ENCODE assay signal across 16 cellular contexts in the genomic region with DNA sequence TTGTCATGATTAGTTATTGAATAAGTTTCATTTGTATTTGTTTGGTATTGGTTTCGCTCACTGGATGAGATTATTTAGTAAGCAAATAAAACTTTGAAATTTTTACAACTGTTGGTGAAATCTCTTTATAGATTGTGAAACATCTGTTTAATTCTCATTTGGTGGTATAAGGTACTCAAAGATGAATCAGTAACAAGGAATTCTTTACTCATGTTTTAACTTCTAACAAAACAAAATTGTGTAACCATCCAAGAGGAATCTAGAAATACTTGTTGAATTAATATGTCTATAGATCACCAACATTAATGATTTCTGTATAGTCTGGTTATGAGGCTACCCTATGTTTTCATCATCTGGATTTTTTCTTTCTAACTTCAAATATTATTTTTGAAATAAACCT.
DNase-seq lines count a peak whose midpoint lies in the region; ATAC-seq, FAIRE-seq and TF ChIP-seq lines count a peak whose summit lies in the region.
"Had no signal": no experiment of that assay in that cellular context is flagged by ENCODE, and none has a peak within 500 bp of the region (broad histone marks: within the 10 kb centered on the region; RNA-seq: fewer than 3 reads in every experiment).

No MANE protein-coding gene starts in this region.

- 30% methylated on average over 1 of the region's 1 CpG for WGBS in HepG2 (ENCODE audit: low lambda C conversion rate)

- no peak overlapping the region for H3K4me3 Mint-ChIP-seq in activated CD4-positive, alpha-beta T cell treated with anti-CD3 and anti-CD28 coated beads, Interleukin-2, amount 10 ng/mL, durations not matched to agents 24 days and 14 days
- H3K4me3 Mint-ChIP-seq: activated CD4-positive, alpha-beta memory T cell treated with anti-CD3 and anti-CD28 coated beads for 36 hours had no signal

- POLR2A ChIA-PET in HepG2 (lab: Yijun Ruan, JAX) = no interaction called here

- H3K27me3 ChIP-seq in HepG2 (ENCODE audit: control insufficient read depth in 1 of 2, insufficient read depth in 2 of 2, low read length in 2 of 2) = no peaks in the 10 kb centered on the region
- H3K27me3 ChIP-seq: Peyer's patch, stomach had no signal

- no peaks in the 10 kb centered on the region for H3K9me3 ChIP-seq in HepG2 (ENCODE audit: low read length)
- H3K9me3 ChIP-seq: left ventricle myocardium inferior, Peyer's patch, stomach had no signal

- no peaks in the 10 kb centered on the region for H3K36me3 Mint-ChIP-seq in activated CD4-positive, alpha-beta T cell treated with anti-CD3 and anti-CD28 coated beads, Interleukin-2, amount 10 ng/mL, durations not matched to agents 24 days and 14 days (ENCODE audit: low read depth)
- H3K36me3 Mint-ChIP-seq: activated CD4-positive, alpha-beta memory T cell treated with anti-CD3 and anti-CD28 coated beads for 36 hours had no signal

- H2AFZ ChIP-seq in HepG2 (ENCODE audit: low read length) = no peak overlapping the region

- intact Hi-C loops in HepG2 (cut with micrococcal nuclease; ENCODE audit: unreplicated experiment) = no loop called here
- intact Hi-C loops in activated CD4-positive, alpha-beta T cell treated with anti-CD3 and anti-CD28 coated beads, Interleukin-2, amount 10 ng/mL, durations not matched to agents 24 days and 14 days (cut with micrococcal nuclease) = no loop called here

- no peak for TF ChIP-seq POLR2A in HepG2 (IDR thresholded peaks at IDR 0.05; ENCODE audit: insufficient read depth in 1 of 2, low read depth in 2 of 2, low read length in 2 of 2)

- ATAC-seq in HepG2 (no peak), HG02884 (IDR thresholded peaks at IDR 0.05; ENCODE audit: unreplicated experiment) (no peak)

- H4K20me1 ChIP-seq in HepG2 (ENCODE audit: insufficient read depth, low read length) = no peaks in the 10 kb centered on the region

- no peaks in the 10 kb centered on the region for H3K9me3 Mint-ChIP-seq in activated CD4-positive, alpha-beta T cell treated with anti-CD3 and anti-CD28 coated beads, Interleukin-2, amount 10 ng/mL, durations not matched to agents 24 days and 14 days
- H3K9me3 Mint-ChIP-seq: activated CD4-positive, alpha-beta memory T cell treated with anti-CD3 and anti-CD28 coated beads for 36 hours had no signal

- no peak for TF ChIP-seq RAD21 in HepG2 (CRISPR knock-in tag; IDR thresholded peaks at IDR 0.05)

- CTCF ChIA-PET in HepG2 (lab: Yijun Ruan, JAX; ENCODE audit: low intra/inter-chr PET ratio, low total read pairs) = no interaction called here

- no peak overlapping the region for H3K4me2 ChIP-seq in HepG2 (ENCODE audit: low read depth, low read length)

- no peaks in the 10 kb centered on the region for H3K4me1 ChIP-seq in HepG2 (ENCODE audit: insufficient read depth, low read length)
- H3K4me1 ChIP-seq: left ventricle myocardium inferior, Peyer's patch, stomach had no signal

- no peak overlapping the region for H3K27ac Mint-ChIP-seq in activated CD4-positive, alpha-beta T cell treated with anti-CD3 and anti-CD28 coated beads, Interleukin-2, amount 10 ng/mL, durations not matched to agents 24 days and 14 days
- H3K27ac Mint-ChIP-seq: activated CD4-positive, alpha-beta memory T cell treated with anti-CD3 and anti-CD28 coated beads for 36 hours had no signal

- H3K4me1 Mint-ChIP-seq in activated CD4-positive, alpha-beta T cell treated with anti-CD3 and anti-CD28 coated beads, Interleukin-2, amount 10 ng/mL, durations not matched to agents 24 days and 14 days = no peaks in the 10 kb centered on the region

- H3K27me3 Mint-ChIP-seq in activated CD4-positive, alpha-beta T cell treated with anti-CD3 and anti-CD28 coated beads, Interleukin-2, amount 10 ng/mL, durations not matched to agents 24 days and 14 days = no peaks in the 10 kb centered on the region
- H3K27me3 Mint-ChIP-seq: activated CD4-positive, alpha-beta memory T cell treated with anti-CD3 and anti-CD28 coated beads for 36 hours had no signal

- TF ChIP-seq EP300 in HepG2 (IDR thresholded peaks at IDR 0.05; ENCODE audit: low read depth in 2 of 2, low read length in 2 of 2) (no peak), HepG2 (CRISPR knock-in tag; IDR thresholded peaks at IDR 0.05; ENCODE audit: borderline replicate concordance) (no peak)

- in situ Hi-C loops in HepG2 (cut with HindIII; ENCODE audit: extremely low pct_ligation_motif_present, low pct_unique_long_range_greater_than_20kb) = no loop called here

- H3K4me3 ChIP-seq in AG10803 (ENCODE audit: low read length) (no peak overlapping the region), epithelial cell of proximal tubule (ENCODE audit: low read depth, low read length) (no peak overlapping the region), HepG2 (replicated peaks in 1 of 3; ENCODE audit: insufficient read depth in 1 of 3, low read depth in 2 of 3, low read length in 3 of 3) (no peak overlapping the region)
- H3K4me3 ChIP-seq: left ventricle myocardium inferior, Peyer's patch, stomach had no signal

- no peak for FAIRE-seq in HepG2 (lab: Jason Lieb, UNC)

- no TSS peak for BruUV-seq in HepG2 (replicated peaks; lab: Mats Ljungman, UMichigan)

- H3K9ac ChIP-seq in HepG2 (ENCODE audit: insufficient read depth, low read depth, low read length) = no peak overlapping the region

- no peak for TF ChIP-seq CTCF in AG10803 (conservative IDR thresholded peaks at IDR 0.05; ENCODE audit: low read length)
- TF ChIP-seq CTCF in epithelial cell of proximal tubule (conservative IDR thresholded peaks at IDR 0.05; ENCODE audit: low read depth, low read length) = no peak
- TF ChIP-seq CTCF in HepG2 (CRISPR knock-in tag; IDR thresholded peaks at IDR 0.05) = no peak

- DNase-seq in AG10803 (ENCODE audit: low read depth) (peak; percentile 77), NCI-H460 (ENCODE audit: extremely low read depth, low read depth) (peak; percentile 35), epithelial cell of proximal tubule (ENCODE audit: low read depth) (peak; percentile 40), HepG2 (ENCODE audit: low spot score) (no peak), NOMO-1 treated with dmso at 0.1 percent for 144 hours (lab: John Stamatoyannopoulos, UW; ENCODE audit: unreplicated experiment) (no peak)
- no peak for DNase-seq in stimulated activated CD4-positive, alpha-beta T cell treated with anti-CD3 and anti-CD28 coated beads, Interleukin-4, amount 100 ng/mL, for 24 hours
- no peak for DNase-seq in activated CD4-positive, alpha-beta T cell treated with anti-CD3 and anti-CD28 coated beads, Interleukin-2, amount 10 ng/mL, durations not matched to agents 24 days and 14 days
- DNase-seq: activated CD4-positive, alpha-beta memory T cell treated with anti-CD3 and anti-CD28 coated beads for 36 hours; activated T-cell treated with anti-CD3 and anti-CD28 coated beads, Interleukin-2, amount 50 U/mL, for 48 hours; cerebellar nuclear complex; left ventricle myocardium inferior; NCI-H187 treated with DMSO at 0.1 percent for 48 hours; NCI-H69; Peyer's patch; stomach had no signal

- H3K36me3 ChIP-seq in HepG2 (replicated peaks in 1 of 2; ENCODE audit: control insufficient read depth in 1 of 2, insufficient read depth in 2 of 2, low read length in 2 of 2) = no peaks in the 10 kb centered on the region
- H3K36me3 ChIP-seq: left ventricle myocardium inferior, Peyer's patch, stomach had no signal

- no peaks in the 10 kb centered on the region for H3K79me2 ChIP-seq in HepG2 (ENCODE audit: insufficient read depth, low read length)

- H3K27ac ChIP-seq in HepG2 (ENCODE audit: extremely low read length, insufficient read depth, low read length) = no peak overlapping the region
- H3K27ac ChIP-seq: left ventricle myocardium inferior, Peyer's patch, stomach had no signal

TF ChIP-seq in HepG2, 621 proteins besides CTCF, POLR2A, EP300 and RAD21:
- TF ChIP-seq PCBP2 (optimal IDR thresholded peaks at IDR 0.05; ENCODE audit: low read depth, low read length, poor library complexity, severe bottlenecking) (no peak), CEBPB (IDR thresholded peaks at IDR 0.05; ENCODE audit: borderline replicate concordance, low read depth, low read length) (peak; percentile 9; the same call in 1 of the 2 replicates), ZNF563 (CRISPR knock-in tag; IDR thresholded peaks at IDR 0.05) (no peak)
- TF ChIP-seq, protein P1, sequence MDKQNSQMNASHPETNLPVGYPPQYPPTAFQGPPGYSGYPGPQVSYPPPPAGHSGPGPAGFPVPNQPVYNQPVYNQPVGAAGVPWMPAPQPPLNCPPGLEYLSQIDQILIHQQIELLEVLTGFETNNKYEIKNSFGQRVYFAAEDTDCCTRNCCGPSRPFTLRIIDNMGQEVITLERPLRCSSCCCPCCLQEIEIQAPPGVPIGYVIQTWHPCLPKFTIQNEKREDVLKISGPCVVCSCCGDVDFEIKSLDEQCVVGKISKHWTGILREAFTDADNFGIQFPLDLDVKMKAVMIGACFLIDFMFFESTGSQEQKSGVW (CRISPR knock-in tag; IDR thresholded peaks at IDR 0.05; ENCODE audit: borderline replicate concordance) = no peak
- TF ChIP-seq, protein P2, sequence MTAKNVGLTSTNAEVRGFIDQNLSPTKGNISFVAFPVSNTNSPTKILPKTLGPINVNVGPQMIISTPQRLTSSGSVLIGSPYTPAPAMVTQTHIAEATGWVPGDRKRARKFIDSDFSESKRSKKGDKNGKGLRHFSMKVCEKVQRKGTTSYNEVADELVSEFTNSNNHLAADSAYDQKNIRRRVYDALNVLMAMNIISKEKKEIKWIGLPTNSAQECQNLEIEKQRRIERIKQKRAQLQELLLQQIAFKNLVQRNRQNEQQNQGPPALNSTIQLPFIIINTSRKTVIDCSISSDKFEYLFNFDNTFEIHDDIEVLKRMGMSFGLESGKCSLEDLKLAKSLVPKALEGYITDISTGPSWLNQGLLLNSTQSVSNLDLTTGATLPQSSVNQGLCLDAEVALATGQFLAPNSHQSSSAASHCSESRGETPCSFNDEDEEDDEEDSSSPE (CRISPR knock-in tag; IDR thresholded peaks at IDR 0.05) = no peak
TF ChIP-seq in HepG2: peak in this region for 1.

Comparison
In these comparisons a context has a peak if more than half of its experiments do, and no peak if none do; other contexts are left out.
1. DNase-seq: peak in AG10803 (single experiment), NCI-H460 (single experiment) and epithelial cell of proximal tubule (single experiment); none in HepG2 (single experiment), stimulated activated CD4-positive, alpha-beta T cell treated with anti-CD3 and anti-CD28 coated beads, Interleukin-4, amount 100 ng/mL, for 24 hours (single experiment), activated CD4-positive, alpha-beta T cell treated with anti-CD3 and anti-CD28 coated beads, Interleukin-2, amount 10 ng/mL, durations not matched to agents 24 days and 14 days (single experiment) and NOMO-1 treated with dmso at 0.1 percent for 144 hours (single experiment).